Comparison of ENCODE assay signal across 12 cellular contexts in the genomic region with DNA sequence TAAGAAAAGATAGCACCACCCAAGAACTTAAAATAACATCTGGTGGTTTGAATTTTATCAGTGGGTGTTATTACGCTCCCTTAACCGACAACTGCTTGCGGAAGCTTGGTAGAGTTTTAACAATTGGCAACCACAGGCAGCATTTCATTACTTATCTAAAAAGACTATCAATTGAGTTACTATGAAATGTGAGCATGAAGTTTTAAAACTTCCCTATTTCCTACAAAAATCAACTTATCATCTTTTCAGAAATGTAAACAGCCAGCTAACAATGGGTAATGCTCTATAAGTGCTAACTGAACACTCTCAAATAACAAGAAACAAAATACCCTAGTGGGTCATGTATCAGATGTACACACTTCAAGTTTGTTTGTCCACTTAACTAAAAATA.
A peak's percentile ranks its signal among the peaks of the same experiment; 100 is the strongest.
DNase-seq lines count a peak whose midpoint lies in the region; ATAC-seq, FAIRE-seq and TF ChIP-seq lines count a peak whose summit lies in the region.
"Had no signal": no experiment of that assay in that cellular context is flagged by ENCODE, and none has a peak within 500 bp of the region (broad histone marks: within the 10 kb centered on the region; RNA-seq: fewer than 3 reads in every experiment).

No MANE protein-coding gene starts in this region.

- BruUV-seq in PC-9 (replicated peaks; lab: Mats Ljungman, UMichigan), result no TSS peak

- H3K36me3 Mint-ChIP-seq in CD8-positive, alpha-beta memory T cell, result peaks cover 0 to under 1% (median 0%) of the 10 kb centered on the region in 3 donors
- peaks cover 5% of the 10 kb centered on the region for H3K36me3 Mint-ChIP-seq in astrocyte (ENCODE audit: low read depth, unreplicated experiment)

- TF ChIP-seq CTCF in astrocyte (IDR thresholded peaks at IDR 0.05; ENCODE audit: insufficient read depth, low read depth, low read length) (no peak), PC-9 (conservative IDR thresholded peaks at IDR 0.05) (no peak)

- no peaks in the 10 kb centered on the region for H3K9me3 Mint-ChIP-seq in CD8-positive, alpha-beta memory T cell
- H3K9me3 Mint-ChIP-seq in astrocyte (ENCODE audit: unreplicated experiment), result no peaks in the 10 kb centered on the region

- ATAC-seq in GM19023 (IDR thresholded peaks at IDR 0.05; ENCODE audit: unreplicated experiment), result peak; percentile 35

- peak in 3 of 5 donors; percentile 35 to 51 (median 50) for DNase-seq in CD8-positive, alpha-beta memory T cell
- peak; percentile 74 for DNase-seq in Karpas-422
- peak; percentile 66 for DNase-seq in astrocyte (ENCODE audit: low read depth)
- DNase-seq in mucosa of gallbladder (ENCODE audit: low spot score), result no peak
- no peak for DNase-seq in foreskin melanocyte
- no peak for DNase-seq in PC-9
- no peak for DNase-seq in MG63
- DNase-seq: KG1 had no signal

- H3K27ac Mint-ChIP-seq in CD8-positive, alpha-beta memory T cell, result peak overlapping the region; percentile 62 to 97 (median 88)
- no peak overlapping the region for H3K27ac Mint-ChIP-seq in astrocyte (ENCODE audit: unreplicated experiment)

- peaks cover 6 to 62% (median 53%) of the 10 kb centered on the region in 3 donors for H3K4me1 Mint-ChIP-seq in CD8-positive, alpha-beta memory T cell
- peaks cover 5% of the 10 kb centered on the region for H3K4me1 Mint-ChIP-seq in astrocyte (ENCODE audit: low read depth, unreplicated experiment)
- H3K4me1 Mint-ChIP-seq: neural crest cell had no signal

- CTCF ChIA-PET in CD8-positive, alpha-beta memory T cell (lab: Charles Lee), result interaction anchor here (1.1 to 3.6 kb wide), 6 partner anchors 60 to 159 kb away, joined by 3 to 26 read pairs (median 6); partner anchors contain the start of gene OSBPL3
- CTCF ChIA-PET in PC-9 (lab: Charles Lee), result interaction anchor here (0.6 kb wide), 1 partner anchor 132 kb away, joined by 9 read pairs; no protein-coding TSS in a partner anchor

- H3K4me2 ChIP-seq in Karpas-422 (ENCODE audit: low read depth, low read length, poor library complexity, severe bottlenecking), result peak overlapping the region; percentile 63
- H3K4me2 ChIP-seq in astrocyte (ENCODE audit: low read length), result peak overlapping the region; percentile 3
- H3K4me2 ChIP-seq in PC-9, result no peak overlapping the region

- no peaks in the 10 kb centered on the region for H3K27me3 ChIP-seq in CD8-positive, alpha-beta memory T cell (ENCODE audit: insufficient read depth, low read length, poor library complexity, severe bottlenecking)
- H3K27me3 ChIP-seq in Karpas-422 (ENCODE audit: low read length) (no peaks in the 10 kb centered on the region), astrocyte (ENCODE audit: insufficient read depth, low read length) (no peaks in the 10 kb centered on the region), PC-9 (ENCODE audit: insufficient read depth, low read depth) (no peaks in the 10 kb centered on the region), MG63 (no peaks in the 10 kb centered on the region)

- H3K36me3 ChIP-seq in CD8-positive, alpha-beta memory T cell (ENCODE audit: insufficient read depth, low read length), result no peaks in the 10 kb centered on the region
- H3K36me3 ChIP-seq in Karpas-422 (ENCODE audit: insufficient read depth, low read length), result peaks cover 24% of the 10 kb centered on the region
- no peaks in the 10 kb centered on the region for H3K36me3 ChIP-seq in astrocyte (ENCODE audit: insufficient read depth, low read length)
- no peaks in the 10 kb centered on the region for H3K36me3 ChIP-seq in PC-9 (ENCODE audit: low read depth)
- H3K36me3 ChIP-seq in MG63, result 0 out of 2 replicates have a peak, but pooled peaks cover 3% of the 10 kb centered on the region

- no peaks in the 10 kb centered on the region for H3K9me3 ChIP-seq in CD8-positive, alpha-beta memory T cell (ENCODE audit: low read length)
- H3K9me3 ChIP-seq in Karpas-422 (ENCODE audit: low read length) (no peaks in the 10 kb centered on the region), astrocyte (ENCODE audit: insufficient read depth, low read depth, low read length) (no peaks in the 10 kb centered on the region), PC-9 (ENCODE audit: insufficient read depth, low read depth) (0 out of 2 replicates have a peak, but pooled peaks cover 2% of the 10 kb centered on the region), MG63 (no peaks in the 10 kb centered on the region)

- H4K20me1 ChIP-seq in Karpas-422 (ENCODE audit: insufficient read depth, low read depth, low read length) (peaks cover 10% of the 10 kb centered on the region), astrocyte (ENCODE audit: insufficient read depth, low read length) (peaks cover 17% of the 10 kb centered on the region), PC-9 (ENCODE audit: insufficient read depth) (no peaks in the 10 kb centered on the region)

- peaks cover 26% of the 10 kb centered on the region for H3F3A ChIP-seq in PC-9 (ENCODE audit: insufficient read depth, low read depth)

- peak overlapping the region; percentile 38 to 81 (median 69) for H3K4me3 Mint-ChIP-seq in CD8-positive, alpha-beta memory T cell
- no peak overlapping the region for H3K4me3 Mint-ChIP-seq in astrocyte (ENCODE audit: unreplicated experiment)
- H3K4me3 Mint-ChIP-seq: neural crest cell had no signal

- H3K27me3 Mint-ChIP-seq in CD8-positive, alpha-beta memory T cell, result no peaks in the 10 kb centered on the region
- no peaks in the 10 kb centered on the region for H3K27me3 Mint-ChIP-seq in astrocyte (ENCODE audit: low read depth, unreplicated experiment)

- H3K9ac ChIP-seq in Karpas-422 (ENCODE audit: low read length) (peak overlapping the region; percentile 28; the same call in 1 of the 2 replicates), astrocyte (ENCODE audit: low read length) (no peak overlapping the region)

- intact Hi-C loops in PC-9 (cut with micrococcal nuclease; ENCODE audit: unreplicated experiment), result no loop called here

- H3K4me3 ChIP-seq in CD8-positive, alpha-beta memory T cell (ENCODE audit: low read length), result peak overlapping the region; percentile 26
- H3K4me3 ChIP-seq in Karpas-422 (ENCODE audit: low read length), result peak overlapping the region; percentile 9
- H3K4me3 ChIP-seq in astrocyte (ENCODE audit: insufficient read depth, low read depth, low read length), result no peak overlapping the region
- H3K4me3 ChIP-seq in PC-9, result no peak overlapping the region
- no peak overlapping the region for H3K4me3 ChIP-seq in MG63

- POLR2A ChIA-PET in CD8-positive, alpha-beta memory T cell (lab: Charles Lee), result interaction anchor here (0.7 to 2.3 kb wide), 5 partner anchors 12 to 118 kb away, joined by 3 to 12 read pairs (median 4); partner anchors contain the start of gene OSBPL3
- POLR2A ChIA-PET in PC-9 (lab: Charles Lee; ENCODE audit: unreplicated experiment), result interaction anchor here (0.7 to 1.1 kb wide), 2 partner anchors 67 to 338 kb away, joined by 4 read pairs; partner anchors contain the start of gene PALS2

- peak overlapping the region; percentile 10 for H3K27ac ChIP-seq in CD8-positive, alpha-beta memory T cell (ENCODE audit: low read depth, low read length)
- peak overlapping the region; percentile 81 for H3K27ac ChIP-seq in Karpas-422 (ENCODE audit: low read length)
- H3K27ac ChIP-seq in astrocyte (ENCODE audit: low read depth, low read length), result no peak overlapping the region
- no peak overlapping the region for H3K27ac ChIP-seq in PC-9
- H3K27ac ChIP-seq: epithelial cell of prostate had no signal

- H2AFZ ChIP-seq in Karpas-422 (ENCODE audit: low read length) (no peak overlapping the region), astrocyte (ENCODE audit: low read depth, low read length) (no peak overlapping the region), PC-9 (no peak overlapping the region)

- no peaks in the 10 kb centered on the region for H3K9me2 ChIP-seq in Karpas-422 (replicated peaks; ENCODE audit: insufficient read depth, low read length)
- H3K9me2 ChIP-seq in PC-9 (ENCODE audit: insufficient read depth), result no peaks in the 10 kb centered on the region

- FAIRE-seq in astrocyte (lab: Jason Lieb, UNC), result no peak
- FAIRE-seq: GM12891 had no signal

- H3K79me2 ChIP-seq in Karpas-422 (ENCODE audit: low read length) (peaks cover 99% of the 10 kb centered on the region), astrocyte (ENCODE audit: insufficient read depth, low read length) (peaks cover 74% of the 10 kb centered on the region), PC-9 (ENCODE audit: low read depth) (peaks cover 76% of the 10 kb centered on the region)

- peaks cover 76% of the 10 kb centered on the region for H3K4me1 ChIP-seq in CD8-positive, alpha-beta memory T cell (ENCODE audit: insufficient read depth, low read length)
- H3K4me1 ChIP-seq in Karpas-422 (ENCODE audit: low read length) (peaks cover 99% of the 10 kb centered on the region), astrocyte (ENCODE audit: insufficient read depth, low read length) (peaks cover 34% of the 10 kb centered on the region), PC-9 (replicated peaks; ENCODE audit: insufficient read depth) (peaks cover 33% of the 10 kb centered on the region)

Comparison
In these comparisons a context has a peak if more than half of its experiments do, and no peak if none do; other contexts are left out.
1. DNase-seq: peak in CD8-positive, alpha-beta memory T cell (3 of 5), Karpas-422 (single experiment) and astrocyte (single experiment); none in mucosa of gallbladder (single experiment), foreskin melanocyte (single experiment), PC-9 (0 of 2) and MG63 (single experiment).
2. H3K27ac ChIP-seq: peak in CD8-positive, alpha-beta memory T cell (single experiment) and Karpas-422 (single experiment); none in astrocyte (single experiment) and PC-9 (single experiment).
3. H3K4me3 ChIP-seq: peak in CD8-positive, alpha-beta memory T cell (single experiment) and Karpas-422 (single experiment); none in astrocyte (single experiment), PC-9 (single experiment) and MG63 (single experiment).